Comparison of ENCODE assay signal across 8 cellular contexts in the genomic region with DNA sequence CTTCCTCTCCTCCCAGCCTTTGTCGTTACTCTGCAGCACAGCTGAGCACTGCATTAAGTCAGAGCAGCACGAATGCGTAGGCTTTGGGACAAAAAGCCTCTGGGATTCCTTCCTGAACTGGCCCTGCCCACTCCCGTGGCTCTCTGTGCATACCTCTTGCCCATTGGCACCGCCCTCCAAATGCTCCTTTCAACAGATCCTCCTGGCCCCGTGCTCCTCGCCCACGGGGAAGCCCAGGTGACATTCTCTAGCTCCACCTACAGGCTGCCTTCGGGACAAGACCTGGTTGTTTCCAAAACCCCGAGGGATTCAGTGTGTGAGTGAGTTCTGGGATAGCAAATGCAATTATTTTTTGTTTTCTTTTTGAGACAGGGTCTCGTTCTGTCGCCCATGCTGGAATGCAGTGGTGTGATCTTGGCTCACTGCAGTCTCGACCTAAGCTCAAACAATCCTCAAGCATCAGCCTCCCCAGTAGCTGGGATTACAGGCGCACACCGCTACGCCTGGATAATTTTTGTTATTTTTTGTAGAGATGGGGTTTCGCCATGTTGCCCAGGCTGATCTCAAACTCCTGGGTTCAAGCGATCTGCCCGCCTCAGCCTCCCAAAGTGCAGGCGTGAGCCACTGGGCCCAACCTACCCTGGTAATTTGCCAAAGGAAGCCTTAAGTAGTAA. TPM values are rescaled to one million over a fixed set of nuclear protein-coding genes. Genes with fewer than 3 reads are reported as not detected.
DNase-seq lines count a peak whose midpoint lies in the region; ATAC-seq, FAIRE-seq and TF ChIP-seq lines count a peak whose summit lies in the region.

No MANE protein-coding gene starts in this region.

- ATAC-seq in T-cell (replicated peaks in 1 of 4) (peak; percentile 73 to 81 (median 78)), GM19328 (IDR thresholded peaks at IDR 0.05; ENCODE audit: unreplicated experiment) (no peak)

- peaks cover 0 to 4% of the 10 kb centered on the region in 2 donors for H3K27me3 Mint-ChIP-seq in T-cell

- H3K9me3 ChIP-seq in left ventricle myocardium inferior (replicated peaks) (no peaks in the 10 kb centered on the region), vagina (no peaks in the 10 kb centered on the region)

- H3K4me3 Mint-ChIP-seq in T-cell = peak overlapping the region; percentile 59 to 70 (median 64)

- POLR2A ChIA-PET in T-cell (lab: Charles Lee) = interaction anchor here in 1 of 2 donors (0.6 kb wide), 1 partner anchor 252 kb away, joined by 3 read pairs; no protein-coding TSS in a partner anchor

- H3K27ac ChIP-seq in left ventricle myocardium inferior (replicated peaks) = peak overlapping the region; percentile 78
- H3K27ac ChIP-seq in vagina = no peak overlapping the region

- TF ChIP-seq CTCF in left ventricle myocardium inferior (IDR thresholded peaks at IDR 0.05; ENCODE audit: borderline replicate concordance) (peak; percentile 87), vagina (IDR thresholded peaks at IDR 0.05) (peak; percentile 45 to 74 (median 62))

- H3K4me1 Mint-ChIP-seq in T-cell = peaks cover 25 to 28% (median 27%) of the 10 kb centered on the region in 3 donors

- DNase-seq in GM12892 (ENCODE audit: insufficient read length) (no peak), NCI-H1105 treated with DMSO at 0.1 percent for 48 hours (lab: John Stamatoyannopoulos, UW) (peak; percentile 84), T-cell (peak; percentile 46 to 74 (median 60)), amniotic stem cell (lab: John Stamatoyannopoulos, UW) (peak; percentile 16), left ventricle myocardium inferior (peak; percentile 78), pulmonary artery endothelial cell (ENCODE audit: low read depth, low spot score) (peak; percentile 22), vagina (ENCODE audit: extremely low spot score in 2 of 2) (no peak)

- no peaks in the 10 kb centered on the region for H3K9me3 Mint-ChIP-seq in T-cell

- no peak for TF ChIP-seq POLR2A in GM12892 (IDR thresholded peaks at IDR 0.05; ENCODE audit: low read depth, low read length)
- no peak for TF ChIP-seq POLR2A in vagina (IDR thresholded peaks at IDR 0.05)

- H3K27ac Mint-ChIP-seq in T-cell = peak overlapping the region; percentile 83 to 84

- FAIRE-seq in GM12892 (lab: Jason Lieb, UNC) = peak; percentile 79

- CTCF ChIA-PET in T-cell (lab: Charles Lee) = interaction anchor here (0.5 to 4.8 kb wide), 11 partner anchors 9 to 536 kb away, joined by 3 to 51 read pairs (median 5); a partner anchor contains a TSS

- intact Hi-C loops in left ventricle myocardium inferior (cut with micrococcal nuclease) = loop anchor here (5.0 kb wide), 1 partner anchor 103 kb away; no protein-coding TSS in a partner anchor
- intact Hi-C loops in vagina (cut with DNase I) = loop anchor here (5.0 kb wide), 1 partner anchor 103 kb away; no protein-coding TSS in a partner anchor

- peaks cover 27% of the 10 kb centered on the region for H3K36me3 Mint-ChIP-seq in T-cell

- H3K27me3 ChIP-seq in left ventricle myocardium inferior (ENCODE audit: low read depth) (no peaks in the 10 kb centered on the region), vagina (no peaks in the 10 kb centered on the region)

- H3K36me3 ChIP-seq in left ventricle myocardium inferior (peaks cover 46% of the 10 kb centered on the region), vagina (peaks cover 0 to 30% of the 10 kb centered on the region in 2 donors)

- peaks cover 13% of the 10 kb centered on the region for H3K4me1 ChIP-seq in left ventricle myocardium inferior
- peaks cover 9% of the 10 kb centered on the region for H3K4me1 ChIP-seq in vagina

- H3K4me3 ChIP-seq in left ventricle myocardium inferior (peak overlapping the region; percentile 42), vagina (no peak overlapping the region)

RNA-seq across cellular contexts. Expression of gene TDRD9, which starts 17.9 kb away (rescaled TPM):
- not detected for polyA plus RNA-seq in GM12892 (2012; ENCODE audit: missing spikeins)
- 1 to 10 TPM in 1 of 5 donors, under 1 TPM in 4; 0.43 to 1.3 (median 0.56) TPM for total RNA-seq in T-cell
- total RNA-seq in left ventricle myocardium inferior = 4.8 TPM
- total RNA-seq in pulmonary artery endothelial cell = 0.92 TPM in 2 replicates
- 0.74 TPM for total RNA-seq in vagina

RNA-seq across cellular contexts. Expression of gene RD3L, which starts 31.9 kb away (rescaled TPM):
- polyA plus RNA-seq in GM12892 (2012; ENCODE audit: missing spikeins) = not detected
- total RNA-seq in T-cell (not detected), left ventricle myocardium inferior (30.7 TPM), pulmonary artery endothelial cell (not detected in 2 replicates), vagina (not detected)

Comparison
In these comparisons a context has a peak if more than half of its experiments do, and no peak if none do; other contexts are left out.
1. DNase-seq: peak in NCI-H1105 treated with DMSO at 0.1 percent for 48 hours (single experiment), T-cell (34 of 34), amniotic stem cell (single experiment), left ventricle myocardium inferior (single experiment) and pulmonary artery endothelial cell (single experiment); none in GM12892 (single experiment) and vagina (0 of 2).
2. RNA of gene RD3L, which starts 31.9 kb away (total RNA-seq): 30.7 TPM in left ventricle myocardium inferior (single experiment); not detected in T-cell, not detected in pulmonary artery endothelial cell and not detected in vagina (single experiment); every median in the first group is over 10 times any median in the second.